Comparison of ENCODE assay signal across 25 cellular contexts in the genomic region with DNA sequence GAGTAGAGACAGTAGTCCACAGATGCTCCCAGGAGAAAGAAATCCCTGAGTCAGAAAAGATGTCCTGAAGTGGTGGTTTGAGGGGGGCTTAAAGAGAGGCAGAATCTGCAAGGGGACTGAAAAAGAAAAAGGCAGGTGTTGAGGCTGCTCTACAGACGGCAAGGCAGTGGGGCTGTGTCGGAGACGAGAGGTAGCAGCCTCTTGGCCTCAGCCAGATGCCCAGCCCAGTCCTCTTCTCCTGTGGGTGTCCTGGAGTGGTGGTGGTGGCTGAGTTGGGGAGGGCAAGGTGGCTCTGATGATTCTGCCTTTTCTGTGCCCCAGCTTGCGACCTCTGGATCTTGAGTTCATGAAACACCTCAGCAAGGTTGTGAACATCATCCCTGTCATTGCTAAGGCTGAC. TPM values are rescaled to one million over a fixed set of nuclear protein-coding genes. Genes with fewer than 3 reads are reported as not detected.
"Had no signal": no experiment of that assay in that cellular context is flagged by ENCODE, and none has a peak within 500 bp of the region (broad histone marks: within the 10 kb centered on the region; RNA-seq: fewer than 3 reads in every experiment).

No MANE protein-coding gene starts in this region.

- H3K4me1 ChIP-seq: esophagus muscularis mucosa, foreskin keratinocyte, gastroesophageal sphincter, heart left ventricle, lower lobe of right lung, pancreas, psoas muscle, sigmoid colon, tibial nerve, upper lobe of left lung, uterus had no signal

- DNase-seq: cerebellar nuclear complex; effector CD4-positive, alpha-beta T cell; foreskin keratinocyte; heart left ventricle; left ventricle myocardium superior; lower lobe of right lung; natural killer cell; pancreas; psoas muscle; right cardiac atrium; sigmoid colon; stimulated activated CD4-positive, alpha-beta T cell treated with anti-CD3 and anti-CD28 coated beads, Interleukin-4, amount 100 ng/mL, for 4 hours; stimulated activated naive CD8-positive, alpha-beta T cell treated with anti-CD3 and anti-CD28 coated beads, Interleukin-15, Interleukin-2, amounts not matched to agents 100 U/mL and 50 U/mL, for 24 hours; substantia nigra; upper lobe of left lung; uterus had no signal

- H3K36me3 Mint-ChIP-seq: natural killer cell; stimulated activated memory B cell treated with anti-CD40 and anti-IgM and Interleukin-4, amounts not matched to agents 10 μg/mL and 1 μg/mL and 100 μg/mL, for 72 hours had no signal

- H3K36me3 ChIP-seq: esophagus muscularis mucosa, gastroesophageal sphincter, heart left ventricle, lower lobe of right lung, neutrophil, pancreas, sigmoid colon, thoracic aorta, upper lobe of left lung, uterus had no signal

- H3K9me3 Mint-ChIP-seq: natural killer cell; stimulated activated memory B cell treated with anti-CD40 and anti-IgM and Interleukin-4, amounts not matched to agents 10 μg/mL and 1 μg/mL and 100 μg/mL, for 72 hours had no signal

- H3K27ac Mint-ChIP-seq: natural killer cell; stimulated activated memory B cell treated with anti-CD40 and anti-IgM and Interleukin-4, amounts not matched to agents 10 μg/mL and 1 μg/mL and 100 μg/mL, for 72 hours had no signal

- H3K9me3 ChIP-seq: esophagus muscularis mucosa, gastroesophageal sphincter, heart left ventricle, lower lobe of right lung, neutrophil, pancreas, psoas muscle, sigmoid colon, thoracic aorta, tibial nerve, upper lobe of left lung, uterus had no signal

- H3K27ac ChIP-seq: dorsolateral prefrontal cortex, esophagus muscularis mucosa, foreskin keratinocyte, gastroesophageal sphincter, heart left ventricle, hepatocyte, lower lobe of right lung, neutrophil, pancreas, psoas muscle, sigmoid colon, thoracic aorta, tibial nerve, upper lobe of left lung, uterus had no signal

- H3K4me1 Mint-ChIP-seq: natural killer cell; stimulated activated memory B cell treated with anti-CD40 and anti-IgM and Interleukin-4, amounts not matched to agents 10 μg/mL and 1 μg/mL and 100 μg/mL, for 72 hours had no signal

- H3K27me3 ChIP-seq: dorsolateral prefrontal cortex, esophagus muscularis mucosa, foreskin keratinocyte, heart left ventricle, hepatocyte, pancreas, sigmoid colon, tibial nerve, upper lobe of left lung, uterus had no signal

- H3K4me3 Mint-ChIP-seq: natural killer cell; stimulated activated memory B cell treated with anti-CD40 and anti-IgM and Interleukin-4, amounts not matched to agents 10 μg/mL and 1 μg/mL and 100 μg/mL, for 72 hours had no signal

- H3K4me3 ChIP-seq: dorsolateral prefrontal cortex, esophagus muscularis mucosa, gastroesophageal sphincter, heart left ventricle, hepatocyte, lower lobe of right lung, pancreas, psoas muscle, sigmoid colon, thoracic aorta, tibial nerve, upper lobe of left lung, uterus had no signal

RNA-seq across cellular contexts. Expression of gene WBP2NL, which starts 9.3 kb away (rescaled TPM):
- total RNA-seq: hepatocyte had no signal
- polyA plus RNA-seq: hepatocyte, neural cell had no signal

RNA-seq across cellular contexts. Expression of gene SEPTIN3, which starts 20.0 kb away (rescaled TPM):
- total RNA-seq: thoracic aorta had no signal

RNA-seq across cellular contexts. Expression of gene CENPM, which starts 42.3 kb away (rescaled TPM):
- total RNA-seq: esophagus muscularis mucosa, thoracic aorta had no signal
